Comparison of ENCODE assay signal across 23 cellular contexts in the genomic region with DNA sequence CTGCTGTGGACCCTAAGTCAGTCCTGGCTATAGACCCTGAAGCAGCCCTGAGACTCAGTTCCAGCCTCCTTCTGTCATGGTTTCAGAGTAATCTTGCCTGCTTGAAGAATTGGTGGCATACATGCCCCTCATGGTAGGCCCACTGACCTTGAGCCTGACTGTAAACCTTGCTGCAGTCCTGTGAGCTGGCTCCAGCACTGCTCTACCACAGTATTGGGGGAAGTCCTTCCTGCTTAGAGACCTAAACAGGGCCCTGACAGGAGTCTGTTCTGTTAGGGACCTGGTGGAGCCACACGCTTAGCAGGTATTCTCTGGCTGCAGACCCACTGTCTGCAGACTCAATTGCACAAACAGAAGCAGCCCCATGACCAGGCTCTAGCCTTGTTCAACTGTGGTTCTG.
"Had no signal": no experiment of that assay in that cellular context is flagged by ENCODE, and none has a peak within 500 bp of the region (broad histone marks: within the 10 kb centered on the region; RNA-seq: fewer than 3 reads in every experiment).

No MANE protein-coding gene starts in this region.

- H3K36me3 ChIP-seq: left ventricle myocardium inferior, neural progenitor cell, ovary, right atrium auricular region, suprapubic skin, thoracic aorta, tibial artery, uterus had no signal

- H3K4me1 ChIP-seq: left ventricle myocardium inferior, neural progenitor cell, right atrium auricular region, suprapubic skin, tibial artery, uterus had no signal

- H3K79me2 ChIP-seq: hepatocyte had no signal

- DNase-seq: islet precursor cell; left ventricle myocardium inferior; mesendoderm; naive B cell; natural killer cell; nephron progenitor cell; ovary; stimulated activated CD4-positive, alpha-beta T cell treated with anti-CD3 and anti-CD28 coated beads, Interleukin-12 subunit alpha, Interleukin-12 subunit beta, amount 100 ng/mL, for 4 hours; stimulated activated CD4-positive, alpha-beta T cell treated with anti-CD3 and anti-CD28 coated beads, Interleukin-15, amount 100 ng/mL, for 24 hours; stimulated activated CD4-positive, alpha-beta T cell treated with anti-CD3 and anti-CD28 coated beads, Interleukin-2, amount 100 ng/mL, for 24 hours; stimulated activated CD4-positive, alpha-beta T cell treated with anti-CD3 and anti-CD28 coated beads, Interleukin-4, amount 100 ng/mL, for 1 hour; stimulated activated naive CD4-positive, alpha-beta T cell; tibial artery; trophoblast cell; uterus had no signal

- H2AFZ ChIP-seq: hepatocyte, neural progenitor cell had no signal

- H3K27ac ChIP-seq: hepatocyte, left ventricle myocardium inferior, neural progenitor cell, ovary, right atrium auricular region, skin epidermis, suprapubic skin, thoracic aorta, tibial artery, uterus had no signal

- H3K9me3 ChIP-seq: left ventricle myocardium inferior, ovary, suprapubic skin, thoracic aorta, tibial artery, uterus had no signal

- ATAC-seq: natural killer cell, sciatic nerve had no signal

- H3K4me2 ChIP-seq: hepatocyte, neural progenitor cell had no signal

- H3K4me3 ChIP-seq: hepatocyte, left ventricle myocardium inferior, lung, neural progenitor cell, ovary, right atrium auricular region, skin epidermis, suprapubic skin, thoracic aorta, tibial artery, uterus had no signal

- H3K9ac ChIP-seq: neural progenitor cell had no signal

- H3K27me3 ChIP-seq: hepatocyte, neural progenitor cell, ovary, right atrium auricular region, suprapubic skin, uterus had no signal
